16 cellular contexts compared by ENCODE assay signal in the genomic region with DNA sequence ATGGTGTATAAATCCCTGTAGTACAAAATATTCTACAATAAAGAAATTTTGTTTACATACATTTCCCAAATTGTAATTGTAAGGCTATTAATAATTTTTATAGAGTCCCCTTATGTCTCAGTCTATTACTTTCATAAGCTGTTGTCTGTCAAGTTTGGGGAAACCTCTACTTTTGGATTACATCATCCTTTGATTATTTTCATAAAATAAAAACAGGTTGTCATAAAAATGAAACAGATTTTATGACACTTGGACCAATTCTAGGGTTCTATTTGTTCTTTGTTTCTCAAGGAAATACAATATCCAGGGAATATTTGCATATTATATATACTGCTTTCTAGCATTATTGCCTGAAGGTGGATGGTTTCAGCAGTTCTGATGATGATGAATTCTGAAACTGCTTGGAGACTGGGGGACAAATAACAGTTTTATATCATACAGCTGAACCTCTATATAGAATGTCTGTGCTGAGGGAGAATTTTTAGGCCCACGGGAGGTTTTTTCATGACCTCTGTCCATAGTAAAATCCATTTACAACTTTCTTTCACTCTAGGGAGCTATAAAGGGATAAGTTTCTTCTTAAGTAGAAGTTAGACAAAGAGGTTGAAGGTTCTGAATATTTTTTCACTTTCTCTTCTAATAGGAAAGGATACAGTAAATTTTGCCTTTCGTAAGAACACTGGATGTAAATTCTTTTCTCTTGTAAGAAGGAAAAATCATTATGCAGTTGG.
"Had no signal": no experiment of that assay in that cellular context is flagged by ENCODE, and none has a peak within 500 bp of the region (broad histone marks: within the 10 kb centered on the region; RNA-seq: fewer than 3 reads in every experiment).

No MANE protein-coding gene starts in this region.

- H3K27ac ChIP-seq: coronary artery, lower lobe of right lung, neutrophil, prostate gland, thoracic aorta had no signal

- H3K27me3 Mint-ChIP-seq: activated CD8-positive, alpha-beta memory T cell treated with anti-CD3 and anti-CD28 coated beads, Interleukin-2, amount 10 ng/mL, durations not matched to agents 7 days and 5 days; activated T-cell treated with anti-CD3 and anti-CD28 coated beads, Interleukin-2, amount 50 U/mL, for 24 hours; naive thymus-derived CD4-positive, alpha-beta T cell had no signal

- H3K9me3 ChIP-seq: lower lobe of right lung, neutrophil, prostate gland, thoracic aorta had no signal

- H3K36me3 ChIP-seq: neutrophil, prostate gland, thoracic aorta had no signal

- H3K27ac Mint-ChIP-seq: activated CD8-positive, alpha-beta memory T cell treated with anti-CD3 and anti-CD28 coated beads, Interleukin-2, amount 10 ng/mL, durations not matched to agents 7 days and 5 days; activated T-cell treated with anti-CD3 and anti-CD28 coated beads, Interleukin-2, amount 50 U/mL, for 24 hours; naive thymus-derived CD4-positive, alpha-beta T cell had no signal

- H3K4me3 Mint-ChIP-seq: activated CD8-positive, alpha-beta memory T cell treated with anti-CD3 and anti-CD28 coated beads, Interleukin-2, amount 10 ng/mL, durations not matched to agents 7 days and 5 days; activated T-cell treated with anti-CD3 and anti-CD28 coated beads, Interleukin-2, amount 50 U/mL, for 24 hours; naive thymus-derived CD4-positive, alpha-beta T cell had no signal

- H3K9me3 Mint-ChIP-seq: activated T-cell treated with anti-CD3 and anti-CD28 coated beads, Interleukin-2, amount 50 U/mL, for 24 hours; naive thymus-derived CD4-positive, alpha-beta T cell had no signal

- H3K4me1 ChIP-seq: lower lobe of right lung, prostate gland had no signal

- FAIRE-seq: urothelium cell line had no signal

- H3K4me3 ChIP-seq: coronary artery, lower lobe of right lung, prostate gland, thoracic aorta had no signal

- DNase-seq: activated CD4-positive, alpha-beta T cell treated with anti-CD3 and anti-CD28 coated beads for 1 hour; activated CD4-positive, alpha-beta T cell treated with anti-CD3 and anti-CD28 coated beads, Interleukin-2, amount 50 U/mL, for 48 hours; activated CD8-positive, alpha-beta memory T cell treated with anti-CD3 and anti-CD28 coated beads, Interleukin-2, amount 10 ng/mL, durations not matched to agents 7 days and 5 days; activated gamma-delta T cell; activated T-cell treated with anti-CD3 and anti-CD28 coated beads, Interleukin-2, amount 50 U/mL, for 24 hours; effector CD8-positive, alpha-beta T cell; hippocampal formation; lower lobe of right lung; naive thymus-derived CD4-positive, alpha-beta T cell; stimulated activated CD4-positive, alpha-beta T cell treated with anti-CD3 and anti-CD28 coated beads, Interleukin-2, amount 100 ng/mL, for 24 hours; stimulated activated naive CD4-positive, alpha-beta T cell had no signal

- H3K27me3 ChIP-seq: neutrophil had no signal
